Comparison of ENCODE assay signal across 11 cellular contexts in the genomic region with DNA sequence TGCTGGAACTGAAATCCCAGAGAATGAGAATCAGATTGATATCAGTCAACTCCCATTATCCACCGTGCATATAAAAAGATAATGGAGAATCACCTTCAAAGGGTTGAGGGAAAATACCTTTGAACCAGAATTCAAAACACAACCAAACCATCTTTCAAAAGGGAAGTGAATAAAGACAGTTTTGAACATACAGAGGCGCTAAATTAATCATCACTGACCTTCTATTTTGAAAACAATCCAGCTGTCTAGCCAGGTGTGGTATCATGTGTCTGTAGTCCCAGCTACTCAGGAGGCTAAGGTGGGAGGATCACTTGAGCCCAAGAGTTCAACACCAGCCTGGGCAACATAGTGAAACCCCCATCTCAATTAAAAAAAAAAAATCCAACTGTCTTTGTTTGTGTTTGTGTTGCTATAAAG.
A peak's percentile ranks its signal among the peaks of the same experiment; 100 is the strongest.
DNase-seq lines count a peak whose midpoint lies in the region; ATAC-seq and TF ChIP-seq lines count a peak whose summit lies in the region.
"Had no signal": no experiment of that assay in that cellular context is flagged by ENCODE, and none has a peak within 500 bp of the region (broad histone marks: within the 10 kb centered on the region; RNA-seq: fewer than 3 reads in every experiment).

No MANE protein-coding gene starts in this region.

- ATAC-seq in GM18511 (IDR thresholded peaks at IDR 0.05; ENCODE audit: unreplicated experiment) (peak; percentile 95), GM19452 (IDR thresholded peaks at IDR 0.05; ENCODE audit: unreplicated experiment) (peak; percentile 89), HG03045 (IDR thresholded peaks at IDR 0.05; ENCODE audit: unreplicated experiment) (peak; percentile 91)
- peak; percentile 90 for ATAC-seq in activated T-helper 17 cell treated with anti-CD3 and anti-CD28 coated beads, Interleukin-2, amount 50 U/mL, for 72 hours (replicated peaks)
- ATAC-seq: Panc1 had no signal

- POLR2A ChIA-PET in SK-N-SH (lab: Yijun Ruan, JAX) = no interaction called here

- no peak overlapping the region for H3K27ac ChIP-seq in SK-N-SH (ENCODE audit: low read depth in 2 of 2, low read length in 1 of 2)
- H3K27ac ChIP-seq: thyroid gland had no signal

- peak overlapping the region; percentile 62 for H3K4me3 Mint-ChIP-seq in activated T-helper 17 cell treated with anti-CD3 and anti-CD28 coated beads, Interleukin-2, amount 50 U/mL, for 72 hours
- H3K4me3 Mint-ChIP-seq in mesothelial cell of epicardium = no peak overlapping the region

- H3K9ac ChIP-seq in SK-N-SH = no peak overlapping the region

- peaks cover 7% of the 10 kb centered on the region for H3K36me3 Mint-ChIP-seq in activated T-helper 17 cell treated with anti-CD3 and anti-CD28 coated beads, Interleukin-2, amount 50 U/mL, for 72 hours (ENCODE audit: low read depth)
- no peaks in the 10 kb centered on the region for H3K36me3 Mint-ChIP-seq in mesothelial cell of epicardium

- H3K4me1 ChIP-seq in SK-N-SH (ENCODE audit: control insufficient read depth in 1 of 2, insufficient read depth in 2 of 2, low read depth in 1 of 2, low read length in 1 of 2) = no peaks in the 10 kb centered on the region
- H3K4me1 ChIP-seq: thyroid gland had no signal

- no peak overlapping the region for H3K4me3 ChIP-seq in SK-N-SH (ENCODE audit: low read depth in 2 of 2, low read length in 1 of 2)
- H3K4me3 ChIP-seq: skin epidermis, thyroid gland had no signal

- H3K9me3 ChIP-seq in SK-N-SH = no peaks in the 10 kb centered on the region
- H3K9me3 ChIP-seq: thyroid gland had no signal

- H3K36me3 ChIP-seq in SK-N-SH (replicated peaks in 1 of 2; ENCODE audit: control insufficient read depth in 1 of 2, insufficient read depth in 2 of 2, low read length in 1 of 2) = no peaks in the 10 kb centered on the region
- H3K36me3 ChIP-seq: thyroid gland had no signal

- H4K20me1 ChIP-seq in SK-N-SH (ENCODE audit: insufficient read depth) = no peaks in the 10 kb centered on the region

- no peaks in the 10 kb centered on the region for H3K79me2 ChIP-seq in SK-N-SH (ENCODE audit: insufficient read depth)

- H3K27ac Mint-ChIP-seq in activated T-helper 17 cell treated with anti-CD3 and anti-CD28 coated beads, Interleukin-2, amount 50 U/mL, for 72 hours = peak overlapping the region; percentile 91
- no peak overlapping the region for H3K27ac Mint-ChIP-seq in mesothelial cell of epicardium

- WGBS in SK-N-SH (ENCODE audit: low lambda C conversion rate) = 22% methylated on average over 2 of the region's 2 CpGs

- H3K4me1 Mint-ChIP-seq in activated T-helper 17 cell treated with anti-CD3 and anti-CD28 coated beads, Interleukin-2, amount 50 U/mL, for 72 hours = peaks cover 23% of the 10 kb centered on the region
- H3K4me1 Mint-ChIP-seq in mesothelial cell of epicardium = no peaks in the 10 kb centered on the region

- TF ChIP-seq EP300 in SK-N-SH (IDR thresholded peaks at IDR 0.05; ENCODE audit: borderline replicate concordance in 1 of 2, low read depth in 1 of 2, low read length in 1 of 2) = no peak

- no peaks in the 10 kb centered on the region for H3K27me3 Mint-ChIP-seq in activated T-helper 17 cell treated with anti-CD3 and anti-CD28 coated beads, Interleukin-2, amount 50 U/mL, for 72 hours
- peaks cover 22% of the 10 kb centered on the region for H3K27me3 Mint-ChIP-seq in mesothelial cell of epicardium (ENCODE audit: low read depth)

- H3K9me2 ChIP-seq in SK-N-SH = no peaks in the 10 kb centered on the region

- no peaks in the 10 kb centered on the region for H3F3A ChIP-seq in SK-N-SH (replicated peaks; ENCODE audit: insufficient read depth)

- H3K9me3 Mint-ChIP-seq in activated T-helper 17 cell treated with anti-CD3 and anti-CD28 coated beads, Interleukin-2, amount 50 U/mL, for 72 hours = no peaks in the 10 kb centered on the region
- H3K9me3 Mint-ChIP-seq in mesothelial cell of epicardium = no peaks in the 10 kb centered on the region

- no peak overlapping the region for H3K4me2 ChIP-seq in SK-N-SH

- TF ChIP-seq CTCF in SK-N-SH (IDR thresholded peaks at IDR 0.05) (no peak), mesothelial cell of epicardium (IDR thresholded peaks at IDR 0.05; ENCODE audit: unreplicated experiment) (no peak)

- no peak overlapping the region for H2AFZ ChIP-seq in SK-N-SH (ENCODE audit: low read depth)

- TF ChIP-seq RAD21 in SK-N-SH (IDR thresholded peaks at IDR 0.05; ENCODE audit: low read length) = no peak

- CTCF ChIA-PET in SK-N-SH (lab: Yijun Ruan, JAX) = no interaction called here

- 0 out of 2 replicates have a peak, but pooled peaks cover 6% of the 10 kb centered on the region for H3K27me3 ChIP-seq in SK-N-SH (ENCODE audit: insufficient read depth)
- H3K27me3 ChIP-seq: thyroid gland had no signal

- no peak for DNase-seq in NCI-H82 (lab: John Stamatoyannopoulos, UW)
- DNase-seq in SK-N-SH = no peak
- DNase-seq in central memory CD4-positive, alpha-beta T cell = no peak
- DNase-seq in mesothelial cell of epicardium (ENCODE audit: low spot score in 2 of 2, unreplicated experiment in 2 of 2) = no peak
- DNase-seq: thyroid gland had no signal

TF ChIP-seq in SK-N-SH, 30 proteins besides CTCF, POLR2A, EP300 and RAD21 (continues in another document):
- TF ChIP-seq NFIC (IDR thresholded peaks at IDR 0.05; ENCODE audit: borderline replicate concordance) (no peak), FOXM1 (IDR thresholded peaks at IDR 0.05; ENCODE audit: low read depth) (no peak), ELF1 (IDR thresholded peaks at IDR 0.05) (no peak), JUND (IDR thresholded peaks at IDR 0.05) (no peak), FOSL2 (IDR thresholded peaks at IDR 0.05; ENCODE audit: borderline replicate concordance, low read depth) (no peak), TEAD4 (IDR thresholded peaks at IDR 0.05; ENCODE audit: borderline replicate concordance, insufficient read depth) (no peak), FOXJ3 (CRISPR knock-in tag; IDR thresholded peaks at IDR 0.05) (no peak), SIN3A (IDR thresholded peaks at IDR 0.05; ENCODE audit: borderline replicate concordance, low read depth, low read length) (no peak), YY1 (IDR thresholded peaks at IDR 0.05; ENCODE audit: low read depth) (no peak), CHD2 (IDR thresholded peaks at IDR 0.05; ENCODE audit: low read length, partially characterized antibody) (no peak), SMC3 (IDR thresholded peaks at IDR 0.05; ENCODE audit: low read depth, low read length) (no peak)
- TF ChIP-seq, protein P1, sequence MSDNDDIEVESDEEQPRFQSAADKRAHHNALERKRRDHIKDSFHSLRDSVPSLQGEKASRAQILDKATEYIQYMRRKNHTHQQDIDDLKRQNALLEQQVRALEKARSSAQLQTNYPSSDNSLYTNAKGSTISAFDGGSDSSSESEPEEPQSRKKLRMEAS (IDR thresholded peaks at IDR 0.05; ENCODE audit: low read depth) = no peak
- TF ChIP-seq, protein P2, sequence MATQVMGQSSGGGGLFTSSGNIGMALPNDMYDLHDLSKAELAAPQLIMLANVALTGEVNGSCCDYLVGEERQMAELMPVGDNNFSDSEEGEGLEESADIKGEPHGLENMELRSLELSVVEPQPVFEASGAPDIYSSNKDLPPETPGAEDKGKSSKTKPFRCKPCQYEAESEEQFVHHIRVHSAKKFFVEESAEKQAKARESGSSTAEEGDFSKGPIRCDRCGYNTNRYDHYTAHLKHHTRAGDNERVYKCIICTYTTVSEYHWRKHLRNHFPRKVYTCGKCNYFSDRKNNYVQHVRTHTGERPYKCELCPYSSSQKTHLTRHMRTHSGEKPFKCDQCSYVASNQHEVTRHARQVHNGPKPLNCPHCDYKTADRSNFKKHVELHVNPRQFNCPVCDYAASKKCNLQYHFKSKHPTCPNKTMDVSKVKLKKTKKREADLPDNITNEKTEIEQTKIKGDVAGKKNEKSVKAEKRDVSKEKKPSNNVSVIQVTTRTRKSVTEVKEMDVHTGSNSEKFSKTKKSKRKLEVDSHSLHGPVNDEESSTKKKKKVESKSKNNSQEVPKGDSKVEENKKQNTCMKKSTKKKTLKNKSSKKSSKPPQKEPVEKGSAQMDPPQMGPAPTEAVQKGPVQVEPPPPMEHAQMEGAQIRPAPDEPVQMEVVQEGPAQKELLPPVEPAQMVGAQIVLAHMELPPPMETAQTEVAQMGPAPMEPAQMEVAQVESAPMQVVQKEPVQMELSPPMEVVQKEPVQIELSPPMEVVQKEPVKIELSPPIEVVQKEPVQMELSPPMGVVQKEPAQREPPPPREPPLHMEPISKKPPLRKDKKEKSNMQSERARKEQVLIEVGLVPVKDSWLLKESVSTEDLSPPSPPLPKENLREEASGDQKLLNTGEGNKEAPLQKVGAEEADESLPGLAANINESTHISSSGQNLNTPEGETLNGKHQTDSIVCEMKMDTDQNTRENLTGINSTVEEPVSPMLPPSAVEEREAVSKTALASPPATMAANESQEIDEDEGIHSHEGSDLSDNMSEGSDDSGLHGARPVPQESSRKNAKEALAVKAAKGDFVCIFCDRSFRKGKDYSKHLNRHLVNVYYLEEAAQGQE (IDR thresholded peaks at IDR 0.05; ENCODE audit: low read depth, low read length) = no peak
- TF ChIP-seq, protein P3, sequence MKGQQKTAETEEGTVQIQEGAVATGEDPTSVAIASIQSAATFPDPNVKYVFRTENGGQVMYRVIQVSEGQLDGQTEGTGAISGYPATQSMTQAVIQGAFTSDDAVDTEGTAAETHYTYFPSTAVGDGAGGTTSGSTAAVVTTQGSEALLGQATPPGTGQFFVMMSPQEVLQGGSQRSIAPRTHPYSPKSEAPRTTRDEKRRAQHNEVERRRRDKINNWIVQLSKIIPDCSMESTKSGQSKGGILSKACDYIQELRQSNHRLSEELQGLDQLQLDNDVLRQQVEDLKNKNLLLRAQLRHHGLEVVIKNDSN (IDR thresholded peaks at IDR 0.05; ENCODE audit: borderline replicate concordance, low read depth) = no peak
- TF ChIP-seq, protein P4, sequence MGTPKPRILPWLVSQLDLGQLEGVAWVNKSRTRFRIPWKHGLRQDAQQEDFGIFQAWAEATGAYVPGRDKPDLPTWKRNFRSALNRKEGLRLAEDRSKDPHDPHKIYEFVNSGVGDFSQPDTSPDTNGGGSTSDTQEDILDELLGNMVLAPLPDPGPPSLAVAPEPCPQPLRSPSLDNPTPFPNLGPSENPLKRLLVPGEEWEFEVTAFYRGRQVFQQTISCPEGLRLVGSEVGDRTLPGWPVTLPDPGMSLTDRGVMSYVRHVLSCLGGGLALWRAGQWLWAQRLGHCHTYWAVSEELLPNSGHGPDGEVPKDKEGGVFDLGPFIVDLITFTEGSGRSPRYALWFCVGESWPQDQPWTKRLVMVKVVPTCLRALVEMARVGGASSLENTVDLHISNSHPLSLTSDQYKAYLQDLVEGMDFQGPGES (IDR thresholded peaks at IDR 0.05; ENCODE audit: low read depth, low read length) = no peak
